Comparison of ENCODE assay signal across 1 cellular context in the genomic region with DNA sequence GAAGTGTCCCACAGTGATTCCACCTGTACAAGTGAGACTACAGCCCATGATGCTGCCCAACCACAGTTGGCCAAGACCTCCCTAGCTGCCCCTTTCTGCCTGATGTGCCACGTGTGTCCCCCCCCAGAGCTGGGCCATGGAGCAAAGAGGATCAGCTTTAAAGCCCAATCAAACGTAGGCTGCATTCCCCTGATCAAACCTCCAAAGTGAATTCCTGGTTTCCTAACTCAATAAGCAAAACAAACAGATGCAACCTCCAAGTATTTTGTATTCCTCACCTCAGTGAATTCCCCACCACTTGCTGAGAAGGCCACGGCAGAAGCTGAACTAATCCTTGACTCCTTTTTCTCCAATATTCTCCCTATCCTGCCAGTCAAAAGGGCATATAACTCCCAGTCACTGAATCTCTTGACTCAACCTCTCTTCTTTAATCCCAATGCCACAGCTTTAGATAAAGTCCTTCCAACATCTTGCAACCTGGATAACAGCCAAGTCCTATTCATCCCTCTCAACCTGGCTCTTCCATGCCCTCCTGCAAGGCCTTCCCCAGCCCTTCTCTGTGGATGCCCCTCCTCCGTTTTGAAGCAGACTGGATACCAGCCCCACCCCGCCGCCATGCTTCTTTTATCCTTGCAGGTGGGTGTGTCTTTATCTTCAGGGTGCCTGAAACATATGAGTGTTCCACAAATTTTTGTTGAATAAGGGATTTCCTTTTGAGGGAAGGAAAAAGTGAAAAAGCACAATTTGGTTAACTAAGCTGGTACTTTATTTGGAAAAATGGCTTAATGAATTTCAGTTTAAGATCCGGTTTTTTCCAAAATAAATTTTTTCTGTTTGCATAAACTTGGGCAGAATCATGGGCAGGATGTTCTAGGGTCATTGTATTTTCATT.
TF ChIP-seq lines count a peak whose summit lies in the region.

No MANE protein-coding gene starts in this region.

TF ChIP-seq in IMR-90, 13 proteins besides CTCF, POLR2A, EP300 and RAD21:
- TF ChIP-seq ELK1 (IDR thresholded peaks at IDR 0.05; ENCODE audit: borderline replicate concordance, low read depth, low read length) (no peak), NFE2L2 (IDR thresholded peaks at IDR 0.05; ENCODE audit: low read depth, low read length) (no peak), CEBPB (IDR thresholded peaks at IDR 0.05; ENCODE audit: low read depth, low read length) (no peak), SMC3 (IDR thresholded peaks at IDR 0.05; ENCODE audit: low read depth, low read length) (no peak), RCOR1 (IDR thresholded peaks at IDR 0.05; ENCODE audit: insufficient replicate concordance, low read length) (no peak), RFX5 (IDR thresholded peaks at IDR 0.05; ENCODE audit: low read depth, low read length) (no peak), CHD1 (IDR thresholded peaks at IDR 0.05; ENCODE audit: low read depth, low read length) (no peak)
- TF ChIP-seq, protein P1, sequence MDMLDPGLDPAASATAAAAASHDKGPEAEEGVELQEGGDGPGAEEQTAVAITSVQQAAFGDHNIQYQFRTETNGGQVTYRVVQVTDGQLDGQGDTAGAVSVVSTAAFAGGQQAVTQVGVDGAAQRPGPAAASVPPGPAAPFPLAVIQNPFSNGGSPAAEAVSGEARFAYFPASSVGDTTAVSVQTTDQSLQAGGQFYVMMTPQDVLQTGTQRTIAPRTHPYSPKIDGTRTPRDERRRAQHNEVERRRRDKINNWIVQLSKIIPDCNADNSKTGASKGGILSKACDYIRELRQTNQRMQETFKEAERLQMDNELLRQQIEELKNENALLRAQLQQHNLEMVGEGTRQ (IDR thresholded peaks at IDR 0.05; ENCODE audit: low read depth, low read length): no peak
